ENCODE assay signal across 22 cellular contexts in genomic region chr1:2495546-2495945, GRCh38. TPM values are rescaled to one million over a fixed set of nuclear protein-coding genes. Genes with fewer than 3 reads are reported as not detected.
"Had no signal": no experiment of that assay in that cellular context is flagged by ENCODE, and none has a peak within 500 bp of the region (broad histone marks: within the 10 kb centered on the region; RNA-seq: fewer than 3 reads in every experiment).

No MANE protein-coding gene starts in this region.

- H3K4me3 Mint-ChIP-seq: activated naive CD8-positive, alpha-beta T cell; activated T-helper 17 cell treated with anti-CD3 and anti-CD28 coated beads, Interleukin-2, amount 50 U/mL, for 72 hours; neural crest cell; T-helper 2 cell treated with Interferon-gamma antibody and Interleukin-4, amounts not matched to agents 5 μg/mL and 100 μg/mL, for 36 hours had no signal

- H3K27ac Mint-ChIP-seq: activated naive CD8-positive, alpha-beta T cell; activated T-helper 17 cell treated with anti-CD3 and anti-CD28 coated beads, Interleukin-2, amount 50 U/mL, for 72 hours; T-helper 2 cell treated with Interferon-gamma antibody and Interleukin-4, amounts not matched to agents 5 μg/mL and 100 μg/mL, for 36 hours had no signal

- H3K9me3 ChIP-seq: adrenal gland, heart left ventricle, right lobe of liver, stomach, suprapubic skin, tibial nerve had no signal

- H3K36me3 ChIP-seq: adrenal gland, heart left ventricle, right lobe of liver, stomach, tibial nerve had no signal

- H3K4me1 Mint-ChIP-seq: neural crest cell had no signal

- DNase-seq: activated CD4-positive, CD25-positive, alpha-beta regulatory T cell treated with anti-CD3 and anti-CD28 coated beads, Interleukin-2, amount 50 U/mL, for 72 hours; activated naive CD4-positive, alpha-beta T cell; activated T-cell treated with anti-CD3 and anti-CD28 coated beads, Interleukin-2, amount 50 U/mL, for 1 hour; adrenal gland; central memory CD4-positive, alpha-beta T cell; heart left ventricle; left cardiac atrium; midbrain; posterior cingulate gyrus; right lobe of liver; stomach had no signal

- H3K4me1 ChIP-seq: tibial nerve had no signal

- H3K27ac ChIP-seq: adrenal gland, heart left ventricle, right lobe of liver, stomach, suprapubic skin, tibial nerve, VCaP had no signal

- ATAC-seq: activated T-helper 17 cell treated with anti-CD3 and anti-CD28 coated beads, Interleukin-2, amount 50 U/mL, for 72 hours; heart left ventricle; left cardiac atrium had no signal

- H3K27me3 ChIP-seq: right lobe of liver had no signal

- H3K27me3 Mint-ChIP-seq: activated naive CD8-positive, alpha-beta T cell; activated T-helper 17 cell treated with anti-CD3 and anti-CD28 coated beads, Interleukin-2, amount 50 U/mL, for 72 hours; T-cell had no signal

- H3K4me3 ChIP-seq: adrenal gland, heart left ventricle, right lobe of liver, stomach, suprapubic skin, tibial nerve had no signal

- H3K36me3 Mint-ChIP-seq: activated naive CD8-positive, alpha-beta T cell had no signal

- H3K9me3 Mint-ChIP-seq: activated T-helper 17 cell treated with anti-CD3 and anti-CD28 coated beads, Interleukin-2, amount 50 U/mL, for 72 hours; neural crest cell; T-cell; T-helper 2 cell treated with Interferon-gamma antibody and Interleukin-4, amounts not matched to agents 5 μg/mL and 100 μg/mL, for 36 hours had no signal

RNA-seq across cellular contexts. Expression of gene HES5, which starts 34.5 kb away (rescaled TPM):
- total RNA-seq: activated T-helper 17 cell treated with anti-CD3 and anti-CD28 coated beads, Interleukin-2, amount 50 U/mL, for 72 hours; adrenal gland; astrocyte; omental fat pad; T-cell had no signal
- polyA plus RNA-seq: adrenal gland, liver had no signal
